In genomic region chr1:157695417-157695816, GRCh38 we compare ENCODE assay signal across 29 cellular contexts. TPM values are rescaled to one million over a fixed set of nuclear protein-coding genes. Genes with fewer than 3 reads are reported as not detected.
"Had no signal": no experiment of that assay in that cellular context is flagged by ENCODE, and none has a peak within 500 bp of the region (broad histone marks: within the 10 kb centered on the region; RNA-seq: fewer than 3 reads in every experiment).

No MANE protein-coding gene starts in this region.

- H3K27ac ChIP-seq: pancreas, psoas muscle, testis, uterus had no signal

- H3K27ac Mint-ChIP-seq: activated CD4-positive, alpha-beta T cell treated with anti-CD3 and anti-CD28 coated beads, Interleukin-2, amount 10 ng/mL, durations not matched to agents 7 days and 5 days; activated T-helper 1 cell treated with anti-CD3 and anti-CD28 coated beads, Interleukin-12 subunit alpha, Interleukin-12 subunit beta, Interleukin-2, Interleukin-4 antibody, amounts not matched to agents 30 ng/mL and 10 ng/mL and 1 ng/mL, durations not matched to agents 14 hours and 24 hours and 36 hours; nephron progenitor cell; WTC11 had no signal

- H3K36me3 Mint-ChIP-seq: brain, WTC11 had no signal

- H3K4me3 Mint-ChIP-seq: activated CD4-positive, alpha-beta T cell treated with anti-CD3 and anti-CD28 coated beads, Interleukin-2, amount 10 ng/mL, durations not matched to agents 7 days and 5 days; activated T-helper 1 cell treated with anti-CD3 and anti-CD28 coated beads, Interleukin-12 subunit alpha, Interleukin-12 subunit beta, Interleukin-2, Interleukin-4 antibody, amounts not matched to agents 30 ng/mL and 10 ng/mL and 1 ng/mL, durations not matched to agents 14 hours and 24 hours and 36 hours; brain; nephron progenitor cell; WTC11 had no signal

- H3K4me1 ChIP-seq: pancreas, psoas muscle, testis, uterus had no signal

- ATAC-seq: esophagus mucosa, left lobe of liver, pancreas, psoas muscle, right cardiac atrium, WTC11 had no signal

- DNase-seq: activated CD4-positive, alpha-beta T cell treated with anti-CD3 and anti-CD28 coated beads, Interleukin-2, amount 10 ng/mL, durations not matched to agents 7 days and 5 days; activated CD8-positive, alpha-beta memory T cell treated with anti-CD3 and anti-CD28 coated beads for 24 hours; activated CD8-positive, alpha-beta memory T cell treated with anti-CD3 and anti-CD28 coated beads, Interleukin-2, amount 50 U/mL, for 4 hours; activated gamma-delta T cell; activated naive CD4-positive, alpha-beta T cell treated with anti-CD3 and anti-CD28 coated beads, Interleukin-2, amount 50 U/mL, for 16 hours; aorta; dermis blood vessel endothelial cell; effector memory CD4-positive, alpha-beta T cell; foreskin melanocyte; midbrain; nephron progenitor cell; pancreas; psoas muscle; right cardiac atrium; stimulated activated CD4-positive, alpha-beta T cell treated with anti-CD3 and anti-CD28 coated beads, Interleukin-12 subunit alpha, Interleukin-12 subunit beta, amount 100 ng/mL, for 4 hours; stimulated activated CD4-positive, alpha-beta T cell treated with anti-CD3 and anti-CD28 coated beads, Interleukin-4, amount 100 ng/mL, for 4 hours; T-helper 1 cell; T-helper 9 cell; testis; trophoblast cell; uterus had no signal

- H3K36me3 ChIP-seq: pancreas, uterus had no signal

- H3K9me3 ChIP-seq: pancreas, psoas muscle, testis, uterus had no signal

- H3K27me3 ChIP-seq: pancreas, testis, uterus had no signal

- H3K4me3 ChIP-seq: pancreas, psoas muscle, testis, uterus had no signal

- H3K4me1 Mint-ChIP-seq: activated CD4-positive, alpha-beta T cell treated with anti-CD3 and anti-CD28 coated beads, Interleukin-2, amount 10 ng/mL, durations not matched to agents 7 days and 5 days; brain; nephron progenitor cell had no signal

- H3K9me3 Mint-ChIP-seq: activated CD4-positive, alpha-beta T cell treated with anti-CD3 and anti-CD28 coated beads, Interleukin-2, amount 10 ng/mL, durations not matched to agents 7 days and 5 days; activated T-helper 1 cell treated with anti-CD3 and anti-CD28 coated beads, Interleukin-12 subunit alpha, Interleukin-12 subunit beta, Interleukin-2, Interleukin-4 antibody, amounts not matched to agents 30 ng/mL and 10 ng/mL and 1 ng/mL, durations not matched to agents 14 hours and 24 hours and 36 hours; nephron progenitor cell; WTC11 had no signal

RNA-seq across cellular contexts. Expression of gene FCRL3, which starts 5.2 kb away (rescaled TPM):
- total RNA-seq: dermis blood vessel endothelial cell, endothelial cell of umbilical vein, kidney epithelial cell, left lobe of liver, lung microvascular endothelial cell, WTC11 had no signal
